Comparison of ENCODE assay signal across 8 cellular contexts in genomic region chr1:162230096-162230495, GRCh38.
DNase-seq lines count a peak whose midpoint lies in the region; ATAC-seq, FAIRE-seq and TF ChIP-seq lines count a peak whose summit lies in the region.

No MANE protein-coding gene starts in this region.

- H3K36me3 ChIP-seq in keratinocyte (ENCODE audit: control insufficient read depth in 2 of 2, extremely low read depth in 1 of 2, insufficient read depth in 2 of 2, low read length in 2 of 2): no peaks in the 10 kb centered on the region

- no peaks in the 10 kb centered on the region for H4K20me1 ChIP-seq in keratinocyte (ENCODE audit: control insufficient read depth, extremely low read depth, insufficient read depth, low read length)

- H3K4me2 ChIP-seq in keratinocyte (ENCODE audit: control insufficient read depth, extremely low read depth, insufficient read depth, low read depth, low read length): no peak overlapping the region

- DNase-seq in CD1c-positive myeloid dendritic cell (ENCODE audit: extremely low spot score) (peak; percentile 11), LNCaP clone FGC (ENCODE audit: low read depth) (no peak), keratinocyte (ENCODE audit: low read depth, low spot score) (no peak), RWPE1 (ENCODE audit: low spot score) (no peak), NCI-H524 treated with DMSO at 0.1 percent for 48 hours (lab: John Stamatoyannopoulos, UW) (no peak)
- no peak for DNase-seq in activated CD4-positive, alpha-beta T cell treated with anti-CD3 and anti-CD28 coated beads for 4 hours

- POLR2A ChIA-PET in RWPE1 (lab: Yijun Ruan, JAX; ENCODE audit: low non-redundant PET): no interaction called here

- CTCF ChIA-PET in RWPE1 (lab: Yijun Ruan, JAX): no interaction called here

- no peak overlapping the region for H3K9ac ChIP-seq in keratinocyte (ENCODE audit: control insufficient read depth, extremely low read depth, insufficient read depth, low read length)

- H3K27ac ChIP-seq in keratinocyte (ENCODE audit: control insufficient read depth, insufficient read depth, low read length) (no peak overlapping the region), RWPE1 (no peak overlapping the region)

- H3K9me1 ChIP-seq in keratinocyte (ENCODE audit: control insufficient read depth, extremely low read depth, insufficient read depth, low read length): no peaks in the 10 kb centered on the region

- dilution Hi-C loops in keratinocyte (cut with MboI; ENCODE audit: extremely low pct_ligation_motif_present, low sequenced_read_pairs): no loop called here

- FAIRE-seq in keratinocyte (lab: Jason Lieb, UNC): no peak

- H3K9me3 ChIP-seq in keratinocyte (ENCODE audit: control insufficient read depth, low read depth, low read length): no peaks in the 10 kb centered on the region

- H3K79me2 ChIP-seq in keratinocyte (ENCODE audit: control insufficient read depth, insufficient read depth, low read length): no peaks in the 10 kb centered on the region

- H2AFZ ChIP-seq in keratinocyte (ENCODE audit: control insufficient read depth, low read length): no peak overlapping the region

- peak; percentile 62 for ATAC-seq in SK-N-SH treated with all-trans-retinoic acid at 6 μM for 48 hours
- no peak for ATAC-seq in GM21528 (IDR thresholded peaks at IDR 0.05; ENCODE audit: low FRiP score, unreplicated experiment)

- H3K4me3 ChIP-seq in LNCaP clone FGC (ENCODE audit: low read depth, low read length): no peak overlapping the region
- no peak overlapping the region for H3K4me3 ChIP-seq in keratinocyte (ENCODE audit: control insufficient read depth in 2 of 3, extremely low read depth in 1 of 3, insufficient read depth in 2 of 3, low read depth in 1 of 3, low read length in 3 of 3)

- H3K27me3 ChIP-seq in keratinocyte (ENCODE audit: control insufficient read depth, extremely low read depth, insufficient read depth, low read length): peaks cover 4% of the 10 kb centered on the region

- no peaks in the 10 kb centered on the region for H3K4me1 ChIP-seq in keratinocyte (ENCODE audit: control insufficient read depth, extremely low read depth, insufficient read depth, low read length)

- TF ChIP-seq CTCF in LNCaP clone FGC (IDR thresholded peaks at IDR 0.05; ENCODE audit: control insufficient read depth, extremely low read depth, insufficient read depth): peak; percentile 64
- peak in 2 of 3 experiments; percentile 29 to 52 for TF ChIP-seq CTCF in keratinocyte (optimal IDR thresholded peaks at IDR 0.05 in 1 of 3, IDR thresholded peaks at IDR 0.05 in 1 of 3, conservative IDR thresholded peaks at IDR 0.05 in 1 of 3; ENCODE audit: extremely low read depth in 1 of 3, insufficient read depth in 2 of 3, low read length in 3 of 3)
- no peak for TF ChIP-seq CTCF in RWPE1 (conservative IDR thresholded peaks at IDR 0.05; ENCODE audit: low read depth)

TF ChIP-seq in SK-N-SH treated with all-trans-retinoic acid at 6 μM for 48 hours, 23 proteins besides CTCF, POLR2A, EP300 and RAD21:
- TF ChIP-seq RARB (CRISPR knock-in tag; IDR thresholded peaks at IDR 0.05): no peak
- no peak for TF ChIP-seq OSR1 (CRISPR knock-in tag; IDR thresholded peaks at IDR 0.05)
- no peak for TF ChIP-seq ZNF8 (CRISPR knock-in tag; IDR thresholded peaks at IDR 0.05)
- no peak for TF ChIP-seq ISL1 (CRISPR knock-in tag; IDR thresholded peaks at IDR 0.05)
- TF ChIP-seq PPARA (CRISPR knock-in tag; IDR thresholded peaks at IDR 0.05; ENCODE audit: borderline replicate concordance): no peak
